ENCODE assay signal across 1 cellular context in genomic region chr6:7242835-7243187, GRCh38.
TF ChIP-seq lines count a peak whose summit lies in the region.

No MANE protein-coding gene starts in this region.

TF ChIP-seq in A549, 52 proteins besides CTCF, POLR2A, EP300 and RAD21 (continued from another document):
- TF ChIP-seq, protein P1, sequence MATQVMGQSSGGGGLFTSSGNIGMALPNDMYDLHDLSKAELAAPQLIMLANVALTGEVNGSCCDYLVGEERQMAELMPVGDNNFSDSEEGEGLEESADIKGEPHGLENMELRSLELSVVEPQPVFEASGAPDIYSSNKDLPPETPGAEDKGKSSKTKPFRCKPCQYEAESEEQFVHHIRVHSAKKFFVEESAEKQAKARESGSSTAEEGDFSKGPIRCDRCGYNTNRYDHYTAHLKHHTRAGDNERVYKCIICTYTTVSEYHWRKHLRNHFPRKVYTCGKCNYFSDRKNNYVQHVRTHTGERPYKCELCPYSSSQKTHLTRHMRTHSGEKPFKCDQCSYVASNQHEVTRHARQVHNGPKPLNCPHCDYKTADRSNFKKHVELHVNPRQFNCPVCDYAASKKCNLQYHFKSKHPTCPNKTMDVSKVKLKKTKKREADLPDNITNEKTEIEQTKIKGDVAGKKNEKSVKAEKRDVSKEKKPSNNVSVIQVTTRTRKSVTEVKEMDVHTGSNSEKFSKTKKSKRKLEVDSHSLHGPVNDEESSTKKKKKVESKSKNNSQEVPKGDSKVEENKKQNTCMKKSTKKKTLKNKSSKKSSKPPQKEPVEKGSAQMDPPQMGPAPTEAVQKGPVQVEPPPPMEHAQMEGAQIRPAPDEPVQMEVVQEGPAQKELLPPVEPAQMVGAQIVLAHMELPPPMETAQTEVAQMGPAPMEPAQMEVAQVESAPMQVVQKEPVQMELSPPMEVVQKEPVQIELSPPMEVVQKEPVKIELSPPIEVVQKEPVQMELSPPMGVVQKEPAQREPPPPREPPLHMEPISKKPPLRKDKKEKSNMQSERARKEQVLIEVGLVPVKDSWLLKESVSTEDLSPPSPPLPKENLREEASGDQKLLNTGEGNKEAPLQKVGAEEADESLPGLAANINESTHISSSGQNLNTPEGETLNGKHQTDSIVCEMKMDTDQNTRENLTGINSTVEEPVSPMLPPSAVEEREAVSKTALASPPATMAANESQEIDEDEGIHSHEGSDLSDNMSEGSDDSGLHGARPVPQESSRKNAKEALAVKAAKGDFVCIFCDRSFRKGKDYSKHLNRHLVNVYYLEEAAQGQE (IDR thresholded peaks at IDR 0.05) = no peak
- TF ChIP-seq ZNF302 (CRISPR knock-in tag; IDR thresholded peaks at IDR 0.05) (no peak), RCOR1 (IDR thresholded peaks at IDR 0.05; ENCODE audit: low read depth, low read length) (no peak), EHMT2 (IDR thresholded peaks at IDR 0.05; ENCODE audit: low read depth) (no peak), ZFP36 (IDR thresholded peaks at IDR 0.05; ENCODE audit: borderline replicate concordance, partially characterized antibody) (no peak), EHF (CRISPR knock-in tag; IDR thresholded peaks at IDR 0.05) (no peak), SMC3 (IDR thresholded peaks at IDR 0.05) (no peak), MAFK (IDR thresholded peaks at IDR 0.05; ENCODE audit: partially characterized antibody) (no peak), KDM1A (IDR thresholded peaks at IDR 0.05; ENCODE audit: low read depth) (no peak)
- TF ChIP-seq, protein P2, sequence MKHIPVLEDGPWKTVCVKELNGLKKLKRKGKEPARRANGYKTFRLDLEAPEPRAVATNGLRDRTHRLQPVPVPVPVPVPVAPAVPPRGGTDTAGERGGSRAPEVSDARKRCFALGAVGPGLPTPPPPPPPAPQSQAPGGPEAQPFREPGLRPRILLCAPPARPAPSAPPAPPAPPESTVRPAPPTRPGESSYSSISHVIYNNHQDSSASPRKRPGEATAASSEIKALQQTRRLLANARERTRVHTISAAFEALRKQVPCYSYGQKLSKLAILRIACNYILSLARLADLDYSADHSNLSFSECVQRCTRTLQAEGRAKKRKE (CRISPR knock-in tag; IDR thresholded peaks at IDR 0.05; ENCODE audit: low read depth) = no peak
- TF ChIP-seq, protein P3, sequence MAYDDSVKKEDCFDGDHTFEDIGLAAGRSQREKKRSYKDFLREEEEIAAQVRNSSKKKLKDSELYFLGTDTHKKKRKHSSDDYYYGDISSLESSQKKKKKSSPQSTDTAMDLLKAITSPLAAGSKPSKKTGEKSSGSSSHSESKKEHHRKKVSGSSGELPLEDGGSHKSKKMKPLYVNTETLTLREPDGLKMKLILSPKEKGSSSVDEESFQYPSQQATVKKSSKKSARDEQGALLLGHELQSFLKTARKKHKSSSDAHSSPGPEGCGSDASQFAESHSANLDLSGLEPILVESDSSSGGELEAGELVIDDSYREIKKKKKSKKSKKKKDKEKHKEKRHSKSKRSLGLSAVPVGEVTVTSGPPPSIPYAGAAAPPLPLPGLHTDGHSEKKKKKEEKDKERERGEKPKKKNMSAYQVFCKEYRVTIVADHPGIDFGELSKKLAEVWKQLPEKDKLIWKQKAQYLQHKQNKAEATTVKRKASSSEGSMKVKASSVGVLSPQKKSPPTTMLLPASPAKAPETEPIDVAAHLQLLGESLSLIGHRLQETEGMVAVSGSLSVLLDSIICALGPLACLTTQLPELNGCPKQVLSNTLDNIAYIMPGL (CRISPR knock-in tag; IDR thresholded peaks at IDR 0.05; ENCODE audit: borderline replicate concordance) = no peak
